Comparison of ENCODE assay signal across 22 cellular contexts in the genomic region with DNA sequence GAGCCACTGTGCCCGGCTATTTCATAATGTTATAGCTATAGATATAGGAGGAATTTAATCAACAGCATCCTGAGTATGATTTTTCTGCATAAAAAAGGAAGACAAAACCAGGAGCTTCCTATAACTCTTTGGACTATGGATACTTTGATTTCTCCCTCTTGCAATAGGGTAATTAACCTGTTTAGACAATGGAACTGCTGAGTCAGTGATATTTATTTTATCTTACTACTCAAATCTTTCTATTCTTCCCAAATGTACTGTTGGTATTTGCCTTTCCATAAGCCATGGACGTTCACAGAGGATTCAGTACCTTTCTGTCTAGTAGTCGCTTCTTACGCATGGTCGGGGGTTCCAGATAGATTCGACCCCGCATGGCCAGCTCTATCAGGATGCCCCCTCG. TPM values are rescaled to one million over a fixed set of nuclear protein-coding genes. Genes with fewer than 3 reads are reported as not detected.
"Had no signal": no experiment of that assay in that cellular context is flagged by ENCODE, and none has a peak within 500 bp of the region (broad histone marks: within the 10 kb centered on the region; RNA-seq: fewer than 3 reads in every experiment).

No MANE protein-coding gene starts in this region.

- FAIRE-seq: HTR-8/SVneo, RCC 7860 had no signal

- H3K27ac ChIP-seq: HL-60, KMS-11, SJCRH30 had no signal

- H3K9me3 ChIP-seq: SJCRH30 had no signal

- DNase-seq: Kasumi-1, MM.1S, NCI-H1092 treated with DMSO at 0.1 percent for 48 hours, NCI-H1436, NCI-H187, NCI-H2029, NCI-H2081 treated with DMSO at 0.1 percent for 48 hours, NCI-H2171, NCI-H226, NCI-H446, NCI-H510A, NCI-H524 treated with DMSO at 0.1 percent for 48 hours, NCI-H69, NCI-H774, Right ventricle myocardium superior, RPMI8226, SJCRH30 had no signal

- H3K4me2 ChIP-seq: KMS-11 had no signal

- H3K9ac ChIP-seq: KMS-11 had no signal

- H3K4me1 ChIP-seq: SJCRH30 had no signal

- H3K27me3 ChIP-seq: SJCRH30 had no signal

- H3K4me3 ChIP-seq: SJCRH30 had no signal

RNA-seq across cellular contexts. Expression of a gene that starts 57.4 kb away (rescaled TPM):
- total RNA-seq: M059J, Right ventricle myocardium superior had no signal
